13 cellular contexts compared by ENCODE assay signal in the genomic region with DNA sequence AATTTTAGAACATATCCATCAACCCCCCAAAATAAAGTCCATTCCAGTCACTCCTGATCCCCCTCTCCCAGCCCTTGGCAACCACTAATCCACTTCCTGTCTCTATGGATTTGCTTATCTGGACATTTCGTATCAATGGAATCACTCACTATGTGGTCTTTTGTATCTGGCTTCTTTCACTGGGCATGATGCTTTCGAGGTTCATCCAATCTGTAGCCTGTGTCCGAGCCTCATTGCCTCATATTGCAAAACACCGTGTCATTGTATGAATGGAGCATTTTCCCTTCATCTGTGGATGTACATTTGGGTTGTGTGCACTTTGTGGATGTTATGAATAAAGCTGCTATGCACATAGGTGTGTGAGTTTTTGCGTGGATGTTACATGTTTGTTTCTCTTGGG. TPM values are rescaled to one million over a fixed set of nuclear protein-coding genes. Genes with fewer than 3 reads are reported as not detected.
A peak's percentile ranks its signal among the peaks of the same experiment; 100 is the strongest.
DNase-seq lines count a peak whose midpoint lies in the region; ATAC-seq and TF ChIP-seq lines count a peak whose summit lies in the region.
"Had no signal": no experiment of that assay in that cellular context is flagged by ENCODE, and none has a peak within 500 bp of the region (broad histone marks: within the 10 kb centered on the region; RNA-seq: fewer than 3 reads in every experiment).

No MANE protein-coding gene starts in this region.

- H3K27me3 Mint-ChIP-seq in CD14-positive monocyte (ENCODE audit: low read depth in 3 of 3) = peaks cover 0 to 2% (median 0%) of the 10 kb centered on the region in 3 donors
- no peaks in the 10 kb centered on the region; the same call in 1 of the 2 replicates for H3K27me3 Mint-ChIP-seq in HFFc6 (ENCODE audit: insufficient read depth)
- no peaks in the 10 kb centered on the region for H3K27me3 Mint-ChIP-seq in activated CD4-positive, alpha-beta memory T cell treated with anti-CD3 and anti-CD28 coated beads for 36 hours

- H3K4me1 ChIP-seq in lower lobe of right lung (peaks cover 24% of the 10 kb centered on the region), gastrocnemius medialis (peaks cover 18 to 39% of the 10 kb centered on the region in 2 donors), heart right ventricle (peaks cover 4 to 44% (median 32%) of the 10 kb centered on the region in 9 donors)

- CTCF ChIA-PET in activated CD4-positive, alpha-beta memory T cell treated with anti-CD3 and anti-CD28 coated beads for 36 hours (lab: Charles Lee) = interaction anchor here (0.8 to 2.9 kb wide), 2 partner anchors 10 to 20 kb away, joined by 3 to 9 read pairs; no protein-coding TSS in a partner anchor

- no peak for TF ChIP-seq POLR2A in gastrocnemius medialis (IDR thresholded peaks at IDR 0.05)

- H3K27me3 ChIP-seq in lower lobe of right lung (ENCODE audit: low read depth) (no peaks in the 10 kb centered on the region), gastrocnemius medialis (no peaks in the 10 kb centered on the region), heart right ventricle (no peaks in the 10 kb centered on the region)

- no peak overlapping the region for H3K4me3 ChIP-seq in lower lobe of right lung
- H3K4me3 ChIP-seq in gastrocnemius medialis = no peak overlapping the region
- no peak overlapping the region for H3K4me3 ChIP-seq in heart right ventricle

- TF ChIP-seq CTCF in CD14-positive monocyte (IDR thresholded peaks at IDR 0.05) (no peak), HFFc6 (IDR thresholded peaks at IDR 0.05) (no peak), lower lobe of right lung (IDR thresholded peaks at IDR 0.05) (no peak), gastrocnemius medialis (IDR thresholded peaks at IDR 0.05 in 4 of 5, conservative IDR thresholded peaks at IDR 0.05 in 1 of 5) (no peak), heart right ventricle (IDR thresholded peaks at IDR 0.05) (no peak)

- peak overlapping the region; percentile 84 for H3K27ac ChIP-seq in lower lobe of right lung
- H3K27ac ChIP-seq in gastrocnemius medialis = no peak overlapping the region
- no peak overlapping the region for H3K27ac ChIP-seq in heart right ventricle

- POLR2A ChIA-PET in activated CD4-positive, alpha-beta memory T cell treated with anti-CD3 and anti-CD28 coated beads for 36 hours (lab: Charles Lee) = no interaction called here

- DNase-seq in CD14-positive monocyte (ENCODE audit: low spot score) = no peak
- DNase-seq in HFFc6 = no peak
- DNase-seq in activated CD4-positive, alpha-beta memory T cell treated with anti-CD3 and anti-CD28 coated beads for 36 hours = no peak
- DNase-seq in lower lobe of right lung = no peak
- no peak for DNase-seq in SW480 (ENCODE audit: low spot score)
- DNase-seq in gastrocnemius medialis = no peak
- DNase-seq in heart right ventricle = no peak
- DNase-seq in NCI-H69 (lab: John Stamatoyannopoulos, UW) = no peak
- DNase-seq: hippocampal formation; NCI-H2081 treated with DMSO at 0.1 percent for 48 hours; nucleus accumbens; stimulated activated CD4-positive, alpha-beta T cell treated with anti-CD3 and anti-CD28 coated beads, Interleukin-4, amount 100 ng/mL, for 4 hours had no signal

- in situ Hi-C loops in gastrocnemius medialis (cut with MboI; ENCODE audit: low sequenced_read_pairs in 4 of 4) = no loop called here

- H3K36me3 ChIP-seq in lower lobe of right lung (peaks cover 8% of the 10 kb centered on the region), gastrocnemius medialis (no peaks in the 10 kb centered on the region), heart right ventricle (peaks cover 0 to 12% (median 0%) of the 10 kb centered on the region in 9 donors)

- 72 to 78% methylated on average over 5 of the region's 5 CpGs for WGBS in heart right ventricle, 2 donors

- peak overlapping the region; percentile 42 to 97 (median 96) for H3K27ac Mint-ChIP-seq in CD14-positive monocyte
- peak overlapping the region; percentile 98 for H3K27ac Mint-ChIP-seq in HFFc6
- H3K27ac Mint-ChIP-seq in activated CD4-positive, alpha-beta memory T cell treated with anti-CD3 and anti-CD28 coated beads for 36 hours = peak overlapping the region; percentile 93

- H3K4me1 Mint-ChIP-seq in CD14-positive monocyte (peaks cover 44% of the 10 kb centered on the region), HFFc6 (ENCODE audit: low read depth) (peaks cover 41% of the 10 kb centered on the region)
- peaks cover 40% of the 10 kb centered on the region for H3K4me1 Mint-ChIP-seq in activated CD4-positive, alpha-beta memory T cell treated with anti-CD3 and anti-CD28 coated beads for 36 hours (ENCODE audit: low read depth)

- ATAC-seq in lower lobe of right lung = no peak
- no peak for ATAC-seq in gastrocnemius medialis
- no peak for ATAC-seq in heart right ventricle

- H3K4me3 Mint-ChIP-seq in CD14-positive monocyte (no peak overlapping the region), HFFc6 (no peak overlapping the region)
- H3K4me3 Mint-ChIP-seq in activated CD4-positive, alpha-beta memory T cell treated with anti-CD3 and anti-CD28 coated beads for 36 hours = peak overlapping the region; percentile 89

- intact Hi-C loops in CD14-positive monocyte (cut with micrococcal nuclease) = loop anchor here (5.0 to 10.0 kb wide), 4 partner anchors 48 to 70 kb away; a partner anchor contains a TSS
- intact Hi-C loops in activated CD4-positive, alpha-beta memory T cell treated with anti-CD3 and anti-CD28 coated beads for 36 hours (cut with micrococcal nuclease) = loop anchor here (5.0 to 10.0 kb wide), 2 partner anchors 483 to 720 kb away; a partner anchor contains a TSS
- intact Hi-C loops in lower lobe of right lung (cut with DNase I) = no loop called here
- intact Hi-C loops in gastrocnemius medialis (cut with DNase I; ENCODE audit: low total_unique reads) = loop anchor here (5.0 to 10.0 kb wide), 2 partner anchors 258 to 550 kb away; a partner anchor contains a TSS
- intact Hi-C loops in heart right ventricle (cut with DNase I) = loop anchor here in 1 of 10 donors (10.0 kb wide), 1 partner anchor 1570 kb away; no protein-coding TSS in a partner anchor

- H3K9me3 ChIP-seq in lower lobe of right lung = no peaks in the 10 kb centered on the region
- H3K9me3 ChIP-seq in gastrocnemius medialis = no peaks in the 10 kb centered on the region
- no peaks in the 10 kb centered on the region for H3K9me3 ChIP-seq in heart right ventricle

- peaks cover 7 to 15% of the 10 kb centered on the region in 2 donors for H3K36me3 Mint-ChIP-seq in CD14-positive monocyte
- H3K36me3 Mint-ChIP-seq in HFFc6 (ENCODE audit: low read depth) = peaks cover 17% of the 10 kb centered on the region
- H3K36me3 Mint-ChIP-seq in activated CD4-positive, alpha-beta memory T cell treated with anti-CD3 and anti-CD28 coated beads for 36 hours = peaks cover 11% of the 10 kb centered on the region

- H3K9me3 Mint-ChIP-seq in CD14-positive monocyte (peaks cover 0 to 3% (median 0%) of the 10 kb centered on the region in 7 donors), HFFc6 (no peaks in the 10 kb centered on the region)
- H3K9me3 Mint-ChIP-seq in activated CD4-positive, alpha-beta memory T cell treated with anti-CD3 and anti-CD28 coated beads for 36 hours = no peaks in the 10 kb centered on the region

RNA-seq across cellular contexts. Expression of a gene that starts 1.4 kb away (rescaled TPM):
- 1 to 10 TPM; 7.7 to 9.4 TPM for polyA plus RNA-seq in CD14-positive monocyte
- total RNA-seq in HFFc6 (2021; fragmentation: NEBNext Ultra II Directional; extraction: Animal tissue kit (Norgen Biotek cat#: 25700)) = 10 to 100 TPM; 43.9 to 56.8 (median 46.0) TPM
- 10 to 100 TPM; 43.5 to 46.9 TPM for total RNA-seq in activated CD4-positive, alpha-beta memory T cell treated with anti-CD3 and anti-CD28 coated beads for 36 hours
- total RNA-seq in lower lobe of right lung = 34.1 TPM
- total RNA-seq in gastrocnemius medialis = 10 to 100 TPM; 15.9 to 32.0 (median 21.0) TPM
- total RNA-seq in heart right ventricle = 10 to 100 TPM; 21.0 to 30.8 (median 27.1) TPM
- 10 to 100 TPM; 13.5 to 15.2 TPM for polyA plus RNA-seq in heart right ventricle

RNA-seq across cellular contexts. Expression of a gene that starts 4.2 kb away (rescaled TPM):
- polyA plus RNA-seq in CD14-positive monocyte = 1 to 10 TPM; 3.7 to 4.1 TPM
- total RNA-seq in HFFc6 (2021; fragmentation: NEBNext Ultra II Directional; extraction: Animal tissue kit (Norgen Biotek cat#: 25700)) = 10 to 100 TPM; 14.3 to 20.4 (median 17.0) TPM
- 10 to 100 TPM; 15.0 to 17.0 TPM for total RNA-seq in activated CD4-positive, alpha-beta memory T cell treated with anti-CD3 and anti-CD28 coated beads for 36 hours
- 9.9 TPM for total RNA-seq in lower lobe of right lung
- total RNA-seq in gastrocnemius medialis = 10 to 100 TPM; 15.3 to 59.5 (median 42.8) TPM
- 10 to 100 TPM in 5 of 10 donors, 1 to 10 TPM in 5; 7.2 to 14.9 (median 9.4) TPM for total RNA-seq in heart right ventricle
- polyA plus RNA-seq in heart right ventricle = 10 to 100 TPM; 13.2 to 30.4 TPM

RNA-seq across cellular contexts. Expression of a gene that starts 21.5 kb away (rescaled TPM):
- polyA plus RNA-seq in CD14-positive monocyte (not detected), heart right ventricle (not detected)
- not detected for total RNA-seq in HFFc6 (2021; fragmentation: NEBNext Ultra II Directional; extraction: Animal tissue kit (Norgen Biotek cat#: 25700))
- total RNA-seq in activated CD4-positive, alpha-beta memory T cell treated with anti-CD3 and anti-CD28 coated beads for 36 hours = not detected
- total RNA-seq in lower lobe of right lung (not detected), gastrocnemius medialis (not detected), heart right ventricle (not detected)
- total RNA-seq: urinary bladder had no signal
- polyA plus RNA-seq: urinary bladder had no signal

RNA-seq across cellular contexts. Expression of a gene that starts 24.4 kb away (rescaled TPM):
- under 1 TPM in 1 of 2 donors, not detected in 1; 0.30 TPM for polyA plus RNA-seq in CD14-positive monocyte
- total RNA-seq in HFFc6 (2021; fragmentation: NEBNext Ultra II Directional; extraction: Animal tissue kit (Norgen Biotek cat#: 25700)) = not detected
- total RNA-seq in activated CD4-positive, alpha-beta memory T cell treated with anti-CD3 and anti-CD28 coated beads for 36 hours = not detected
- not detected for total RNA-seq in lower lobe of right lung
- not detected for total RNA-seq in gastrocnemius medialis
- total RNA-seq in heart right ventricle = not detected
- not detected for polyA plus RNA-seq in heart right ventricle
- total RNA-seq: urinary bladder had no signal
- polyA plus RNA-seq: urinary bladder had no signal

RNA-seq across cellular contexts. Expression of a gene that starts 34.3 kb away (rescaled TPM):
- not detected for polyA plus RNA-seq in CD14-positive monocyte
- under 1 TPM in 5 of 6 experiments, not detected in 1; 0.25 to 0.51 (median 0.46) TPM for total RNA-seq in HFFc6 (2021; fragmentation: NEBNext Ultra II Directional; extraction: Animal tissue kit (Norgen Biotek cat#: 25700))
- 1 to 10 TPM; 1.1 to 1.8 TPM for total RNA-seq in activated CD4-positive, alpha-beta memory T cell treated with anti-CD3 and anti-CD28 coated beads for 36 hours
- 2.2 TPM for total RNA-seq in lower lobe of right lung
- total RNA-seq in gastrocnemius medialis = not detected
- total RNA-seq in heart right ventricle = 1 to 10 TPM in 2 of 10 donors, under 1 TPM in 8; 0.38 to 1.3 (median 0.79) TPM
- under 1 TPM in 1 of 2 donors, not detected in 1; 0.09 TPM for polyA plus RNA-seq in heart right ventricle
- total RNA-seq: urinary bladder had no signal
